27 cellular contexts compared by ENCODE assay signal in genomic region chr2:236823230-236823629, GRCh38.
DNase-seq lines count a peak whose midpoint lies in the region; ATAC-seq and TF ChIP-seq lines count a peak whose summit lies in the region.
"Had no signal": no experiment of that assay in that cellular context is flagged by ENCODE, and none has a peak within 500 bp of the region (broad histone marks: within the 10 kb centered on the region; RNA-seq: fewer than 3 reads in every experiment).

No MANE protein-coding gene starts in this region.

- peak overlapping the region; percentile 66 for H3K9ac ChIP-seq in endodermal cell (ENCODE audit: extremely low read depth, low read length, poor library complexity, severe bottlenecking)
- H3K9ac ChIP-seq: BLaER1, SK-N-SH had no signal

- peaks cover 54% of the 10 kb centered on the region for H3K4me1 Mint-ChIP-seq in endodermal cell
- H3K4me1 Mint-ChIP-seq in progenitor cell of endocrine pancreas (ENCODE audit: low read depth): peaks cover 57% of the 10 kb centered on the region
- H3K4me1 Mint-ChIP-seq: CD4-positive, alpha-beta memory T cell had no signal

- no peaks in the 10 kb centered on the region for H3K4me1 ChIP-seq in right atrium auricular region
- peaks cover 21% of the 10 kb centered on the region for H3K4me1 ChIP-seq in endodermal cell (ENCODE audit: control insufficient read depth, insufficient read depth, low read length)
- H3K4me1 ChIP-seq in upper lobe of right lung: peaks cover 14% of the 10 kb centered on the region

- no peak for TF ChIP-seq CTCF in right atrium auricular region (IDR thresholded peaks at IDR 0.05)
- TF ChIP-seq CTCF in endodermal cell (conservative IDR thresholded peaks at IDR 0.05): no peak
- TF ChIP-seq CTCF in progenitor cell of endocrine pancreas (IDR thresholded peaks at IDR 0.05; ENCODE audit: unreplicated experiment): no peak
- no peak for TF ChIP-seq CTCF in upper lobe of right lung (IDR thresholded peaks at IDR 0.05)
- TF ChIP-seq CTCF in GM13976 (IDR thresholded peaks at IDR 0.05; ENCODE audit: borderline replicate concordance, control extremely low read depth, extremely low read depth, insufficient read depth, missing control alignments): no peak

- H3K36me3 ChIP-seq in right atrium auricular region (no peaks in the 10 kb centered on the region), endodermal cell (ENCODE audit: control insufficient read depth, insufficient read depth, low read length) (no peaks in the 10 kb centered on the region), upper lobe of right lung (no peaks in the 10 kb centered on the region)
- H3K36me3 ChIP-seq: BLaER1, HAP-1 had no signal

- H3K4me3 ChIP-seq in right atrium auricular region: no peak overlapping the region
- no peak overlapping the region for H3K4me3 ChIP-seq in endodermal cell (ENCODE audit: low read length)
- H3K4me3 ChIP-seq in upper lobe of right lung: no peak overlapping the region
- H3K4me3 ChIP-seq: BLaER1, HAP-1, K562, PC-9 had no signal

- peaks cover 12% of the 10 kb centered on the region for H3K9me3 Mint-ChIP-seq in endodermal cell
- peaks cover 4% of the 10 kb centered on the region for H3K9me3 Mint-ChIP-seq in progenitor cell of endocrine pancreas (ENCODE audit: low read depth)

- in situ Hi-C loops in GM13976 (cut with MboI; ENCODE audit: low sequenced_read_pairs, unreplicated experiment): no loop called here

- H3K36me3 Mint-ChIP-seq in endodermal cell (ENCODE audit: low read depth) (no peaks in the 10 kb centered on the region), progenitor cell of endocrine pancreas (ENCODE audit: insufficient read depth) (no peaks in the 10 kb centered on the region)
- H3K36me3 Mint-ChIP-seq: CD4-positive, alpha-beta memory T cell had no signal

- 76 to 78% methylated on average over 15 to 16 of the region's 16 CpGs for WGBS in endodermal cell (ENCODE audit: insufficient coverage in 1 of 2, insufficient read length in 1 of 2), 2 experiments

- H3K4me3 Mint-ChIP-seq in endodermal cell: no peak overlapping the region
- no peak overlapping the region for H3K4me3 Mint-ChIP-seq in progenitor cell of endocrine pancreas (ENCODE audit: low read depth)
- H3K4me3 Mint-ChIP-seq: CD4-positive, alpha-beta memory T cell had no signal

- peaks cover 0 to 8% of the 10 kb centered on the region in 2 donors for H3K9me3 ChIP-seq in right atrium auricular region
- peaks cover 12% of the 10 kb centered on the region for H3K9me3 ChIP-seq in endodermal cell (ENCODE audit: control insufficient read depth, low read length)
- no peaks in the 10 kb centered on the region for H3K9me3 ChIP-seq in upper lobe of right lung
- H3K9me3 ChIP-seq: Caco-2, HAP-1, SK-N-SH had no signal

- DNase-seq in right atrium auricular region (ENCODE audit: low spot score): peak; percentile 28
- DNase-seq in Right ventricle myocardium inferior (ENCODE audit: missing footprints): no peak
- peak; percentile 54 for DNase-seq in endodermal cell
- DNase-seq in progenitor cell of endocrine pancreas (ENCODE audit: low spot score, unreplicated experiment): no peak
- DNase-seq in UCSD-AML1 (lab: John Stamatoyannopoulos, UW; ENCODE audit: unreplicated experiment): no peak
- no peak for DNase-seq in NAMALWA (ENCODE audit: low spot score)
- no peak for DNase-seq in upper lobe of right lung
- DNase-seq in GM13976 (ENCODE audit: low spot score): no peak
- DNase-seq: ACHN; Caco-2; CD4-positive, alpha-beta memory T cell; DMS79 treated with DMSO at 0.1 percent for 48 hours; NCI-H1092 treated with DMSO at 0.1 percent for 48 hours; NCI-H146; NCI-H2029; NCI-H2227 treated with DMSO at 0.1 percent for 48 hours; NCI-H510A; NCI-H748 treated with DMSO at 0.1 percent for 48 hours; PC-9; RPMI8226; SIG-M5; SK-N-SH had no signal

- ATAC-seq in Right ventricle myocardium inferior (no peak), upper lobe of right lung (no peak)
- ATAC-seq: HepG2, K562 had no signal

- H3K27ac ChIP-seq in right atrium auricular region (no peak overlapping the region), endodermal cell (ENCODE audit: low read depth, low read length) (peak overlapping the region; percentile 61), upper lobe of right lung (no peak overlapping the region)
- H3K27ac ChIP-seq: 22Rv1, BLaER1, PC-9 had no signal

- H3K27me3 ChIP-seq in right atrium auricular region (no peaks in the 10 kb centered on the region), endodermal cell (ENCODE audit: control insufficient read depth, insufficient read depth, low read length, poor library complexity, severe bottlenecking) (no peaks in the 10 kb centered on the region), upper lobe of right lung (no peaks in the 10 kb centered on the region)
- H3K27me3 ChIP-seq: BLaER1 had no signal

- intact Hi-C loops in Right ventricle myocardium inferior (cut with DNase I): no loop called here
- intact Hi-C loops in upper lobe of right lung (cut with DNase I): no loop called here

- H3K27ac Mint-ChIP-seq in endodermal cell (peak overlapping the region; percentile 71), progenitor cell of endocrine pancreas (peak overlapping the region; percentile 73)
- H3K27ac Mint-ChIP-seq: CD4-positive, alpha-beta memory T cell had no signal

- H3K27me3 Mint-ChIP-seq in endodermal cell (ENCODE audit: insufficient read depth) (peaks cover 2% of the 10 kb centered on the region), progenitor cell of endocrine pancreas (peaks cover 30% of the 10 kb centered on the region)

Comparison
In these comparisons a context has a peak if more than half of its experiments do, and no peak if none do; other contexts are left out.
1. DNase-seq: peak in right atrium auricular region (single experiment) and endodermal cell (single experiment); none in Right ventricle myocardium inferior (single experiment), progenitor cell of endocrine pancreas (single experiment), UCSD-AML1 (single experiment), NAMALWA (single experiment), upper lobe of right lung (single experiment) and GM13976 (single experiment).